Comparison of ENCODE assay signal across 21 cellular contexts in the genomic region with DNA sequence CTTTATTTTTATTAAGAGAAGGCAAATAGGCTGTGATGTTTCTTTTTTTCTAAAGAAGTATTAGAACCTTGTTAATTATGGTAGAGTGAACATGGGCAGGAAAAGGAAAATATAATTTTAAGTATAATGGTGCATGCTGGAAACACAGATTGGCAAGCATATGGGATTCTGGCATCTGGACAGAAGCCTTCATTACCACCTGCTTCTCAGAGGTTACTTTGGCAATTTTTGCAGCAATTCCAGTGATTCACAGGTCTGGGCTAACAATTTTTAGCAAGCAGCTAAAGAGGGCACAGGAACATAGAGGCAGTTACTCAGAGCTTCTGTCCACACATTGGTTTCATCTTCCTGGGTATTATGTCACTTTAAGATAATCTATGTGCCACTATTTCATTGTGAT.
"Had no signal": no experiment of that assay in that cellular context is flagged by ENCODE, and none has a peak within 500 bp of the region (broad histone marks: within the 10 kb centered on the region; RNA-seq: fewer than 3 reads in every experiment).

No MANE protein-coding gene starts in this region.

- H3K4me1 Mint-ChIP-seq: activated naive CD4-positive, alpha-beta T cell treated with anti-CD3 and anti-CD28 coated beads, Interleukin-2, amount 50 U/mL, for 24 hours; naive B cell; neural crest cell; T-helper 17 cell had no signal

- H3K9me3 Mint-ChIP-seq: activated naive CD4-positive, alpha-beta T cell treated with anti-CD3 and anti-CD28 coated beads, Interleukin-2, amount 50 U/mL, for 24 hours; naive B cell had no signal

- H3K27ac Mint-ChIP-seq: activated naive CD4-positive, alpha-beta T cell treated with anti-CD3 and anti-CD28 coated beads, Interleukin-2, amount 50 U/mL, for 24 hours; naive B cell; T-helper 17 cell had no signal

- H3K4me3 ChIP-seq: ascending aorta, esophagus muscularis mucosa, gastroesophageal sphincter, heart left ventricle, left lung, psoas muscle, skin epidermis, transverse colon, uterus had no signal

- ATAC-seq: gastroesophageal sphincter; heart left ventricle; left lung; psoas muscle; right cardiac atrium; stimulated activated naive CD8-positive, alpha-beta T cell treated with anti-CD3 and anti-CD28 coated beads, Interleukin-15, Interleukin-2, amounts not matched to agents 100 U/mL and 50 U/mL, for 24 hours; T-helper 17 cell had no signal

- H3K36me3 Mint-ChIP-seq: naive B cell had no signal

- H3K27ac ChIP-seq: ascending aorta, esophagus muscularis mucosa, gastroesophageal sphincter, heart left ventricle, left lung, psoas muscle, skin epidermis, transverse colon, uterus, WERI-Rb-1 had no signal

- DNase-seq: activated CD4-positive, alpha-beta T cell treated with anti-CD3 and anti-CD28 coated beads for 1 hour; activated CD8-positive, alpha-beta memory T cell treated with anti-CD3 and anti-CD28 coated beads for 24 hours; activated CD8-positive, alpha-beta memory T cell treated with anti-CD3 and anti-CD28 coated beads, Interleukin-2, amount 50 U/mL, for 48 hours; activated gamma-delta T cell; effector CD4-positive, alpha-beta T cell; heart left ventricle; left lung; naive B cell; psoas muscle; right cardiac atrium; stimulated activated naive CD8-positive, alpha-beta T cell treated with anti-CD3 and anti-CD28 coated beads, Interleukin-15, Interleukin-2, amounts not matched to agents 100 U/mL and 50 U/mL, for 24 hours; T-helper 17 cell; transverse colon; uterus; WERI-Rb-1 had no signal

- H3K4me1 ChIP-seq: ascending aorta, esophagus muscularis mucosa, gastroesophageal sphincter, heart left ventricle, left lung, psoas muscle, transverse colon, uterus had no signal

- H3K36me3 ChIP-seq: ascending aorta, esophagus muscularis mucosa, gastroesophageal sphincter, heart left ventricle, left lung, transverse colon, uterus, WERI-Rb-1 had no signal

- H3K27me3 ChIP-seq: ascending aorta, esophagus muscularis mucosa, gastroesophageal sphincter, heart left ventricle, left lung, transverse colon, uterus had no signal

- H3K9me3 ChIP-seq: esophagus muscularis mucosa, heart left ventricle, left lung, psoas muscle, transverse colon, uterus had no signal

- H3K4me3 Mint-ChIP-seq: activated naive CD4-positive, alpha-beta T cell treated with anti-CD3 and anti-CD28 coated beads, Interleukin-2, amount 50 U/mL, for 24 hours; naive B cell; neural crest cell; T-helper 17 cell had no signal
